Comparison of ENCODE assay signal across 8 cellular contexts in the genomic region with DNA sequence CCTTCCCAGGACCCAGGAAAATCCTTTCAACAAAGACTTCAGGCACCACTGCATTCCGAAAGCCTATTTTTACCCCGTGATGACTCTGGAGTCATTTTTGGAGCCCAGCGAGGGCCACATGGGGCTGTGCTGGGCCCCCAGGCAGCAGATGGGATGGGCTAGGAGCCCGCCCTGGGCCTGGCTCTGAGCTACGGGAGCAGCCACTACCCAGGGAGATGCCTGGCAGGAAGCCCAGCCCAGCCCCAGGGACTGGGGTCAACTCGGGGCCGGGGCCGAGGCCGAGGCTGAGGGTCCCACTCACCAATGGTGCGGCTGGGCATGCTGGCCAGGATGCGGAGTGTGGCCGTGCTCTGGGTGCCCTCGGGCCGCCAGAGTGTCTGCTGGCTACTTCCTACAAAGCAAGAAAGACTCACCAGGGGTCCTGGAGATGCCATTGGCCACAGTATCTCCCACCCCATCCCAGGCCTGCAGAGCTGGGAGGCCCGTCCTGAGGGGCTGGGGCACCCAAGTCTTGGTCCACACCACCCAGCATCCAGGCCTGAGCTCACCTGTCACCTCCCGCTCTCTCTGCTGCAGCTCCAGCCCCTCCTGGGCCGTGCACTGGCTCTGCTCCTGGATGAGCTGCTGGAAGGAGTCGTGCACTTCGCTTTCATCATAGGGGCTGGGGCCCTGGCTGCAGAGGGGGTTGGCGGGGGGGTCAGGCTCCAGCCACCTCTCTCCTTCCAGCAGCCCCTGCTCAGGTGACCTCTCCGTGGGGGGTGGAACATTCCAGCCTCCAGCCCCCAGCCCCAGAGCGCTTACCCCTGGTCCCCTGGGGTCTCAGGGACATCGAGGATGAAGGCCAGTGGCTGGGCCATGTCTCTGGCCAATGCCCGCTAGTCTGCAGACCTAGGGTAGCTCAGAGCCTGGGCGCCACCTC. TPM values are rescaled to one million over a fixed set of nuclear protein-coding genes. Genes with fewer than 3 reads are reported as not detected.
DNase-seq lines count a peak whose midpoint lies in the region; ATAC-seq and TF ChIP-seq lines count a peak whose summit lies in the region.

No MANE protein-coding gene starts in this region.

- DNase-seq in NCI-H2171 treated with DMSO at 0.1 percent for 48 hours (lab: John Stamatoyannopoulos, UW) (peak; percentile 71), dorsolateral prefrontal cortex (peak in 1 of 10 donors; percentile 28), psoas muscle (peak in 1 of 2 donors; percentile 64), HT-29 (ENCODE audit: low spot score) (no peak), HuH-7 (ENCODE audit: low spot score) (no peak), hypothalamus (lab: John Stamatoyannopoulos, UW) (no peak)

- ATAC-seq in psoas muscle: no peak
- ATAC-seq in HG03159 (IDR thresholded peaks at IDR 0.05; ENCODE audit: unreplicated experiment): no peak

- TF ChIP-seq CTCF in dorsolateral prefrontal cortex (IDR thresholded peaks at IDR 0.05 in 54 of 56, conservative IDR thresholded peaks at IDR 0.05 in 2 of 56; ENCODE audit: low read depth in 1 of 56, partially characterized antibody in 56 of 56) (no peak), psoas muscle (IDR thresholded peaks at IDR 0.05) (no peak)

- H3K9me3 ChIP-seq in psoas muscle: no peaks in the 10 kb centered on the region

- intact Hi-C loops in dorsolateral prefrontal cortex (cut with DNase I): loop anchor here in 1 of 2 donors (5.0 kb wide), 1 partner anchor 46 kb away; no protein-coding TSS in a partner anchor
- intact Hi-C loops in psoas muscle (cut with DNase I): no loop called here

- peak overlapping the region; percentile 60 to 100 (median 99) for H3K27ac ChIP-seq in dorsolateral prefrontal cortex
- peak overlapping the region; percentile 61 for H3K27ac ChIP-seq in psoas muscle

- no peaks in the 10 kb centered on the region for H3K36me3 ChIP-seq in psoas muscle (ENCODE audit: insufficient read depth in 1 of 2, low read depth in 1 of 2)

- 59 to 67% (median 61%) methylated on average over 25 of the region's 25 CpGs for WGBS in psoas muscle, 3 donors

- peaks cover 9% of the 10 kb centered on the region for H3K4me1 ChIP-seq in psoas muscle

- peak overlapping the region; percentile 89; the same call in 1 of the 2 replicates for H3K4me3 ChIP-seq in GM08714 (ENCODE audit: low read length)
- peak overlapping the region in 35 of 59 donors; percentile 0 to 94 (median 82) for H3K4me3 ChIP-seq in dorsolateral prefrontal cortex
- H3K4me3 ChIP-seq in psoas muscle: peak overlapping the region; percentile 78

- H3K27me3 ChIP-seq in dorsolateral prefrontal cortex (peaks cover 0 to 12% (median 0%) of the 10 kb centered on the region in 45 donors), psoas muscle (ENCODE audit: insufficient read depth in 3 of 3, low read length in 2 of 3) (peaks cover 0 to 44% (median 13%) of the 10 kb centered on the region in 3 donors)

RNA-seq across cellular contexts. Expression of a gene that starts 2.3 kb away (rescaled TPM):
- total RNA-seq in dorsolateral prefrontal cortex: 100 to 1,000 TPM in 45 of 120 experiments, 10 to 100 TPM in 75; 17.3 to 352 (median 81.1) TPM
- total RNA-seq in psoas muscle: 10 to 100 TPM in 1 of 4 donors, 1 to 10 TPM in 3; 6.1 to 11.0 (median 7.9) TPM
- polyA plus RNA-seq in psoas muscle: 1 to 10 TPM; 2.7 to 3.9 (median 2.8) TPM
- total RNA-seq in HT-29 (2014; rRNA removed; shearing (Covaris generic)): 236 and 238 TPM in 2 replicates

RNA-seq across cellular contexts. Expression of a gene that starts 4.3 kb away (rescaled TPM):
- total RNA-seq in dorsolateral prefrontal cortex (10 to 100 TPM in 18 of 120 experiments, 1 to 10 TPM in 101, under 1 TPM in 1; 0.90 to 20.9 (median 6.7) TPM), psoas muscle (1 to 10 TPM in 3 of 4 donors, under 1 TPM in 1; 0.89 to 2.8 (median 1.9) TPM)
- polyA plus RNA-seq in psoas muscle: under 1 TPM; 0.30 to 0.79 (median 0.43) TPM
- total RNA-seq in HT-29 (2014; rRNA removed; shearing (Covaris generic)): 4.1 and 7.2 TPM in 2 replicates

RNA-seq across cellular contexts. Expression of a gene that starts 19.9 kb away (rescaled TPM):
- total RNA-seq in dorsolateral prefrontal cortex (1 to 10 TPM in 2 of 120 experiments, under 1 TPM in 9, not detected in 109; 0.18 to 1.9 (median 0.31) TPM), psoas muscle (not detected)
- polyA plus RNA-seq in psoas muscle: not detected
- 0.20 TPM in 1 of 2 replicates, not detected in the other for total RNA-seq in HT-29 (2014; rRNA removed; shearing (Covaris generic))

RNA-seq across cellular contexts. Expression of a gene that starts 42.1 kb away (rescaled TPM):
- 100 to 1,000 TPM in 3 of 120 experiments, 10 to 100 TPM in 117; 19.6 to 122 (median 45.6) TPM for total RNA-seq in dorsolateral prefrontal cortex
- 100 to 1,000 TPM; 134 to 313 (median 192) TPM for total RNA-seq in psoas muscle
- polyA plus RNA-seq in psoas muscle: 100 to 1,000 TPM in 2 of 3 donors, 10 to 100 TPM in 1; 61.7 to 181 (median 120) TPM
- 225 and 231 TPM in 2 replicates for total RNA-seq in HT-29 (2014; rRNA removed; shearing (Covaris generic))
